1 cellular context compared by ENCODE assay signal in the genomic region with DNA sequence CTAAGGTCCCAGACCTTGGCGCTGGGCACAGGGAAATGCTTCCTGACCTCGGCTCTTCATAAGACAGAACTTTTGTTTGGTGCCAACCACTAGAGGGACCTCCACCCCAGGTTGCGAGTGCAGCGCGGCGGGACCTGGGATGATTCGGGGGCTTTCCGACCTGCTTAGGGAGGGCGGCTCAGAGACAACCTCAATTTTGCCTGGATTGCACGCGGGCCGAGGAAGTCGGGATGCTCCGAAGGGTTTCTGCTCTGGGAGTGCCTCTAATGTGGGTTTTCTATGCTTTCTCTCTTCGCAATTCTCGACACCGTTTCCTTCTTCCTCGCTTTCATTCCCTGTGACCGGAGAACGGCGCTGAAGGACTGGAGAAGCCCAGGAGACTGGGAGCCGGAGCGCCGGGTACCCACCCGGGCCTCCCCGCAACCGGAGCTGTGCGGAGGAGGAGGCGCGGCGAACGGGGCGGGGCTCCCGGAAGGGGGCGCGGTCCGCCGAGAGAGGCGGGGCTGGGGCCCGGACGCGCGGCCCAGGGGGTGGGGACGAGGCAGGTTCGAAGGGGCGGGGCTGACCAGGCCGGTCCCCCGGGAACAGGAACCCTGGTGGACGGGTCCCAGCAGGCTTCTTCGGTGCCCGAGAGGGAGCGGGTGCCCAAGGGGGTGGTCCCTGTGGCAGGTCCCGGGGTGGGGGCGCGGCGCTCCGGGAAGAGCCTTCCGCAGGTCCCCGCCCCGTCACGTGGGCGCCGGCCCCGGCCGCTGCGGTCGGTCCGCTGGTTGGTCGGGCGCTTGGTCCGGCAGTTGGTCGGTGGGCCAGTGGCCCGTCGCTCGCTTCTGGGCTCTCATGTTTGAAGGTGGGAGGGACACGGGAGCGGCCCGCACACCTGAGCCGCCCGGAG.
TF ChIP-seq lines count a peak whose summit lies in the region.

A gene (plus strand): TSS at position 790 of the 889 bp plus-strand sequence. CDS start 35,477 bp downstream, outside the sequence.

TF ChIP-seq in GM12878, 131 proteins besides CTCF, POLR2A, EP300 and RAD21 (continued from another document and continues in another):
- TF ChIP-seq, protein P1, sequence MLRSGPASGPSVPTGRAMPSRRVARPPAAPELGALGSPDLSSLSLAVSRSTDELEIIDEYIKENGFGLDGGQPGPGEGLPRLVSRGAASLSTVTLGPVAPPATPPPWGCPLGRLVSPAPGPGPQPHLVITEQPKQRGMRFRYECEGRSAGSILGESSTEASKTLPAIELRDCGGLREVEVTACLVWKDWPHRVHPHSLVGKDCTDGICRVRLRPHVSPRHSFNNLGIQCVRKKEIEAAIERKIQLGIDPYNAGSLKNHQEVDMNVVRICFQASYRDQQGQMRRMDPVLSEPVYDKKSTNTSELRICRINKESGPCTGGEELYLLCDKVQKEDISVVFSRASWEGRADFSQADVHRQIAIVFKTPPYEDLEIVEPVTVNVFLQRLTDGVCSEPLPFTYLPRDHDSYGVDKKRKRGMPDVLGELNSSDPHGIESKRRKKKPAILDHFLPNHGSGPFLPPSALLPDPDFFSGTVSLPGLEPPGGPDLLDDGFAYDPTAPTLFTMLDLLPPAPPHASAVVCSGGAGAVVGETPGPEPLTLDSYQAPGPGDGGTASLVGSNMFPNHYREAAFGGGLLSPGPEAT (IDR thresholded peaks at IDR 0.05; ENCODE audit: low read depth) = peak; percentile 96
- TF ChIP-seq, protein P2, sequence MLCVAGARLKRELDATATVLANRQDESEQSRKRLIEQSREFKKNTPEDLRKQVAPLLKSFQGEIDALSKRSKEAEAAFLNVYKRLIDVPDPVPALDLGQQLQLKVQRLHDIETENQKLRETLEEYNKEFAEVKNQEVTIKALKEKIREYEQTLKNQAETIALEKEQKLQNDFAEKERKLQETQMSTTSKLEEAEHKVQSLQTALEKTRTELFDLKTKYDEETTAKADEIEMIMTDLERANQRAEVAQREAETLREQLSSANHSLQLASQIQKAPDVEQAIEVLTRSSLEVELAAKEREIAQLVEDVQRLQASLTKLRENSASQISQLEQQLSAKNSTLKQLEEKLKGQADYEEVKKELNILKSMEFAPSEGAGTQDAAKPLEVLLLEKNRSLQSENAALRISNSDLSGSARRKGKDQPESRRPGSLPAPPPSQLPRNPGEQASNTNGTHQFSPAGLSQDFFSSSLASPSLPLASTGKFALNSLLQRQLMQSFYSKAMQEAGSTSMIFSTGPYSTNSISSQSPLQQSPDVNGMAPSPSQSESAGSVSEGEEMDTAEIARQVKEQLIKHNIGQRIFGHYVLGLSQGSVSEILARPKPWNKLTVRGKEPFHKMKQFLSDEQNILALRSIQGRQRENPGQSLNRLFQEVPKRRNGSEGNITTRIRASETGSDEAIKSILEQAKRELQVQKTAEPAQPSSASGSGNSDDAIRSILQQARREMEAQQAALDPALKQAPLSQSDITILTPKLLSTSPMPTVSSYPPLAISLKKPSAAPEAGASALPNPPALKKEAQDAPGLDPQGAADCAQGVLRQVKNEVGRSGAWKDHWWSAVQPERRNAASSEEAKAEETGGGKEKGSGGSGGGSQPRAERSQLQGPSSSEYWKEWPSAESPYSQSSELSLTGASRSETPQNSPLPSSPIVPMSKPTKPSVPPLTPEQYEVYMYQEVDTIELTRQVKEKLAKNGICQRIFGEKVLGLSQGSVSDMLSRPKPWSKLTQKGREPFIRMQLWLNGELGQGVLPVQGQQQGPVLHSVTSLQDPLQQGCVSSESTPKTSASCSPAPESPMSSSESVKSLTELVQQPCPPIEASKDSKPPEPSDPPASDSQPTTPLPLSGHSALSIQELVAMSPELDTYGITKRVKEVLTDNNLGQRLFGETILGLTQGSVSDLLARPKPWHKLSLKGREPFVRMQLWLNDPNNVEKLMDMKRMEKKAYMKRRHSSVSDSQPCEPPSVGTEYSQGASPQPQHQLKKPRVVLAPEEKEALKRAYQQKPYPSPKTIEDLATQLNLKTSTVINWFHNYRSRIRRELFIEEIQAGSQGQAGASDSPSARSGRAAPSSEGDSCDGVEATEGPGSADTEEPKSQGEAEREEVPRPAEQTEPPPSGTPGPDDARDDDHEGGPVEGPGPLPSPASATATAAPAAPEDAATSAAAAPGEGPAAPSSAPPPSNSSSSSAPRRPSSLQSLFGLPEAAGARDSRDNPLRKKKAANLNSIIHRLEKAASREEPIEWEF (IDR thresholded peaks at IDR 0.05; ENCODE audit: insufficient replicate concordance, low read depth, low read length) = peak; percentile 37
- TF ChIP-seq, protein P3, sequence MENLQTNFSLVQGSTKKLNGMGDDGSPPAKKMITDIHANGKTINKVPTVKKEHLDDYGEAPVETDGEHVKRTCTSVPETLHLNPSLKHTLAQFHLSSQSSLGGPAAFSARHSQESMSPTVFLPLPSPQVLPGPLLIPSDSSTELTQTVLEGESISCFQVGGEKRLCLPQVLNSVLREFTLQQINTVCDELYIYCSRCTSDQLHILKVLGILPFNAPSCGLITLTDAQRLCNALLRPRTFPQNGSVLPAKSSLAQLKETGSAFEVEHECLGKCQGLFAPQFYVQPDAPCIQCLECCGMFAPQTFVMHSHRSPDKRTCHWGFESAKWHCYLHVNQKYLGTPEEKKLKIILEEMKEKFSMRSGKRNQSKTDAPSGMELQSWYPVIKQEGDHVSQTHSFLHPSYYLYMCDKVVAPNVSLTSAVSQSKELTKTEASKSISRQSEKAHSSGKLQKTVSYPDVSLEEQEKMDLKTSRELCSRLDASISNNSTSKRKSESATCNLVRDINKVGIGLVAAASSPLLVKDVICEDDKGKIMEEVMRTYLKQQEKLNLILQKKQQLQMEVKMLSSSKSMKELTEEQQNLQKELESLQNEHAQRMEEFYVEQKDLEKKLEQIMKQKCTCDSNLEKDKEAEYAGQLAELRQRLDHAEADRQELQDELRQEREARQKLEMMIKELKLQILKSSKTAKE (IDR thresholded peaks at IDR 0.05; ENCODE audit: low read depth, poor library complexity, severe bottlenecking) = no peak
- TF ChIP-seq, protein P4, sequence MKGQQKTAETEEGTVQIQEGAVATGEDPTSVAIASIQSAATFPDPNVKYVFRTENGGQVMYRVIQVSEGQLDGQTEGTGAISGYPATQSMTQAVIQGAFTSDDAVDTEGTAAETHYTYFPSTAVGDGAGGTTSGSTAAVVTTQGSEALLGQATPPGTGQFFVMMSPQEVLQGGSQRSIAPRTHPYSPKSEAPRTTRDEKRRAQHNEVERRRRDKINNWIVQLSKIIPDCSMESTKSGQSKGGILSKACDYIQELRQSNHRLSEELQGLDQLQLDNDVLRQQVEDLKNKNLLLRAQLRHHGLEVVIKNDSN (IDR thresholded peaks at IDR 0.05; ENCODE audit: borderline replicate concordance, extremely low read length, insufficient read depth, low read depth, low read length) = peak; percentile 97
- TF ChIP-seq NBN (IDR thresholded peaks at IDR 0.05) (peak; percentile 83; the same call in 1 of the 2 replicates), SMARCA5 (IDR thresholded peaks at IDR 0.05) (peak; percentile 95), RELA (IDR thresholded peaks at IDR 0.05; ENCODE audit: borderline replicate concordance, partially characterized antibody) (peak; percentile 94), BHLHE40 (IDR thresholded peaks at IDR 0.05; ENCODE audit: borderline replicate concordance in 1 of 2, low read depth in 2 of 2, low read length in 1 of 2) (peak; percentile 77 to 94; a peak in 3 of 4 replicates), STAT1 (conservative IDR thresholded peaks at IDR 0.05) (0 out of 2 replicates have a peak, but pooled peaks have one; percentile 7), ZNF207 (IDR thresholded peaks at IDR 0.05; ENCODE audit: borderline replicate concordance) (0 out of 2 replicates have a peak, but pooled peaks have one; percentile 41), RBBP5 (conservative IDR thresholded peaks at IDR 0.05) (no peak), EED (IDR thresholded peaks at IDR 0.05; ENCODE audit: low read depth) (no peak), LARP7 (IDR thresholded peaks at IDR 0.05) (0 out of 2 replicates have a peak, but pooled peaks have one; percentile 9), MEF2B (IDR thresholded peaks at IDR 0.05; ENCODE audit: partially characterized antibody, poor library complexity, severe bottlenecking) (peak; percentile 85), ESRRA (IDR thresholded peaks at IDR 0.05; ENCODE audit: low read length) (no peak), TAF1 (IDR thresholded peaks at IDR 0.05; ENCODE audit: borderline replicate concordance, low read depth, low read length) (peak; percentile 52), SMC3 (IDR thresholded peaks at IDR 0.05; ENCODE audit: borderline replicate concordance, low read length) (peak; percentile 72), BMI1 (IDR thresholded peaks at IDR 0.05; ENCODE audit: borderline replicate concordance) (no peak), POLR2AphosphoS2 (IDR thresholded peaks at IDR 0.05; ENCODE audit: low read depth, low read length) (0 out of 2 replicates have a peak, but pooled peaks have one; percentile 23), SUPT20H (IDR thresholded peaks at IDR 0.05; ENCODE audit: borderline replicate concordance, control insufficient read depth, low read depth, low read length) (no peak), ATF7 (IDR thresholded peaks at IDR 0.05; ENCODE audit: low read depth) (no peak), PAX8 (IDR thresholded peaks at IDR 0.05) (no peak), CREB1 (IDR thresholded peaks at IDR 0.05; ENCODE audit: low read depth) (peak; percentile 37; the same call in 1 of the 2 replicates), POU2F2 (IDR thresholded peaks at IDR 0.05; ENCODE audit: borderline replicate concordance, low read depth, low read length) (peak; percentile 71; the same call in 2 of the 3 replicates), MEF2A (IDR thresholded peaks at IDR 0.05; ENCODE audit: insufficient read depth, low read depth, low read length) (0 out of 2 replicates have a peak, but pooled peaks have one; percentile 38), IKZF1 (conservative IDR thresholded peaks at IDR 0.05) (peak; percentile 51), NFIC (IDR thresholded peaks at IDR 0.05; ENCODE audit: low read depth, low read length) (no peak; the same call in 1 of the 2 replicates), HDGF (IDR thresholded peaks at IDR 0.05) (0 out of 2 replicates have a peak, but pooled peaks have one; percentile 73), KAT2A (conservative IDR thresholded peaks at IDR 0.05; ENCODE audit: control insufficient read depth, low read depth, low read length) (no peak), SIX5 (IDR thresholded peaks at IDR 0.05; ENCODE audit: low read depth, low read length, severe bottlenecking) (no peak), BACH1 (IDR thresholded peaks at IDR 0.05; ENCODE audit: borderline replicate concordance) (peak; percentile 39; the same call in 1 of the 2 replicates), RAD51 (IDR thresholded peaks at IDR 0.05) (peak; percentile 80), IRF4 (IDR thresholded peaks at IDR 0.05; ENCODE audit: low read depth, low read length) (0 out of 2 replicates have a peak, but pooled peaks have one; percentile 36), ETV6 (conservative IDR thresholded peaks at IDR 0.05 in 1 of 2, IDR thresholded peaks at IDR 0.05 in 1 of 2; ENCODE audit: borderline replicate concordance in 1 of 2, low read depth in 1 of 2) (no peak), YBX1 (IDR thresholded peaks at IDR 0.05) (no peak), TCF12 (IDR thresholded peaks at IDR 0.05; ENCODE audit: low read depth, low read length) (no peak), EGR1 (IDR thresholded peaks at IDR 0.05; ENCODE audit: borderline replicate concordance in 1 of 2, low read depth in 2 of 2, low read length in 2 of 2) (peak in 1 of 2 experiments; percentile 48; a peak in 1 of 3 replicates)
- TF ChIP-seq, protein P5, sequence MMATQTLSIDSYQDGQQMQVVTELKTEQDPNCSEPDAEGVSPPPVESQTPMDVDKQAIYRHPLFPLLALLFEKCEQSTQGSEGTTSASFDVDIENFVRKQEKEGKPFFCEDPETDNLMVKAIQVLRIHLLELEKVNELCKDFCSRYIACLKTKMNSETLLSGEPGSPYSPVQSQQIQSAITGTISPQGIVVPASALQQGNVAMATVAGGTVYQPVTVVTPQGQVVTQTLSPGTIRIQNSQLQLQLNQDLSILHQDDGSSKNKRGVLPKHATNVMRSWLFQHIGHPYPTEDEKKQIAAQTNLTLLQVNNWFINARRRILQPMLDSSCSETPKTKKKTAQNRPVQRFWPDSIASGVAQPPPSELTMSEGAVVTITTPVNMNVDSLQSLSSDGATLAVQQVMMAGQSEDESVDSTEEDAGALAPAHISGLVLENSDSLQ (IDR thresholded peaks at IDR 0.05) = peak; percentile 58
- TF ChIP-seq, protein P6, sequence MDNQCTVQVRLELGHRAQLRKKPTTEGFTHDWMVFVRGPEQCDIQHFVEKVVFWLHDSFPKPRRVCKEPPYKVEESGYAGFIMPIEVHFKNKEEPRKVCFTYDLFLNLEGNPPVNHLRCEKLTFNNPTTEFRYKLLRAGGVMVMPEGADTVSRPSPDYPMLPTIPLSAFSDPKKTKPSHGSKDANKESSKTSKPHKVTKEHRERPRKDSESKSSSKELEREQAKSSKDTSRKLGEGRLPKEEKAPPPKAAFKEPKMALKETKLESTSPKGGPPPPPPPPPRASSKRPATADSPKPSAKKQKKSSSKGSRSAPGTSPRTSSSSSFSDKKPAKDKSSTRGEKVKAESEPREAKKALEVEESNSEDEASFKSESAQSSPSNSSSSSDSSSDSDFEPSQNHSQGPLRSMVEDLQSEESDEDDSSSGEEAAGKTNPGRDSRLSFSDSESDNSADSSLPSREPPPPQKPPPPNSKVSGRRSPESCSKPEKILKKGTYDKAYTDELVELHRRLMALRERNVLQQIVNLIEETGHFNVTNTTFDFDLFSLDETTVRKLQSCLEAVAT (IDR thresholded peaks at IDR 0.05) = peak; percentile 61; the same call in 1 of the 2 replicates
- TF ChIP-seq, protein P7, sequence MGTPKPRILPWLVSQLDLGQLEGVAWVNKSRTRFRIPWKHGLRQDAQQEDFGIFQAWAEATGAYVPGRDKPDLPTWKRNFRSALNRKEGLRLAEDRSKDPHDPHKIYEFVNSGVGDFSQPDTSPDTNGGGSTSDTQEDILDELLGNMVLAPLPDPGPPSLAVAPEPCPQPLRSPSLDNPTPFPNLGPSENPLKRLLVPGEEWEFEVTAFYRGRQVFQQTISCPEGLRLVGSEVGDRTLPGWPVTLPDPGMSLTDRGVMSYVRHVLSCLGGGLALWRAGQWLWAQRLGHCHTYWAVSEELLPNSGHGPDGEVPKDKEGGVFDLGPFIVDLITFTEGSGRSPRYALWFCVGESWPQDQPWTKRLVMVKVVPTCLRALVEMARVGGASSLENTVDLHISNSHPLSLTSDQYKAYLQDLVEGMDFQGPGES (IDR thresholded peaks at IDR 0.05) = peak; percentile 32; the same call in 1 of the 2 replicates
- TF ChIP-seq, protein P8, sequence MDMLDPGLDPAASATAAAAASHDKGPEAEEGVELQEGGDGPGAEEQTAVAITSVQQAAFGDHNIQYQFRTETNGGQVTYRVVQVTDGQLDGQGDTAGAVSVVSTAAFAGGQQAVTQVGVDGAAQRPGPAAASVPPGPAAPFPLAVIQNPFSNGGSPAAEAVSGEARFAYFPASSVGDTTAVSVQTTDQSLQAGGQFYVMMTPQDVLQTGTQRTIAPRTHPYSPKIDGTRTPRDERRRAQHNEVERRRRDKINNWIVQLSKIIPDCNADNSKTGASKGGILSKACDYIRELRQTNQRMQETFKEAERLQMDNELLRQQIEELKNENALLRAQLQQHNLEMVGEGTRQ (IDR thresholded peaks at IDR 0.05; ENCODE audit: borderline replicate concordance, low read depth, low read length) = peak; percentile 82
- TF ChIP-seq, protein P9, sequence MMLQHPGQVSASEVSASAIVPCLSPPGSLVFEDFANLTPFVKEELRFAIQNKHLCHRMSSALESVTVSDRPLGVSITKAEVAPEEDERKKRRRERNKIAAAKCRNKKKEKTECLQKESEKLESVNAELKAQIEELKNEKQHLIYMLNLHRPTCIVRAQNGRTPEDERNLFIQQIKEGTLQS (IDR thresholded peaks at IDR 0.05; ENCODE audit: borderline replicate concordance, extremely low read depth, low read depth, low read length) = peak; percentile 68; the same call in 1 of the 2 replicates
- TF ChIP-seq, protein P10, sequence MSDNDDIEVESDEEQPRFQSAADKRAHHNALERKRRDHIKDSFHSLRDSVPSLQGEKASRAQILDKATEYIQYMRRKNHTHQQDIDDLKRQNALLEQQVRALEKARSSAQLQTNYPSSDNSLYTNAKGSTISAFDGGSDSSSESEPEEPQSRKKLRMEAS (IDR thresholded peaks at IDR 0.05; ENCODE audit: low read depth, low read length) = peak; percentile 62
